In the genomic region with DNA sequence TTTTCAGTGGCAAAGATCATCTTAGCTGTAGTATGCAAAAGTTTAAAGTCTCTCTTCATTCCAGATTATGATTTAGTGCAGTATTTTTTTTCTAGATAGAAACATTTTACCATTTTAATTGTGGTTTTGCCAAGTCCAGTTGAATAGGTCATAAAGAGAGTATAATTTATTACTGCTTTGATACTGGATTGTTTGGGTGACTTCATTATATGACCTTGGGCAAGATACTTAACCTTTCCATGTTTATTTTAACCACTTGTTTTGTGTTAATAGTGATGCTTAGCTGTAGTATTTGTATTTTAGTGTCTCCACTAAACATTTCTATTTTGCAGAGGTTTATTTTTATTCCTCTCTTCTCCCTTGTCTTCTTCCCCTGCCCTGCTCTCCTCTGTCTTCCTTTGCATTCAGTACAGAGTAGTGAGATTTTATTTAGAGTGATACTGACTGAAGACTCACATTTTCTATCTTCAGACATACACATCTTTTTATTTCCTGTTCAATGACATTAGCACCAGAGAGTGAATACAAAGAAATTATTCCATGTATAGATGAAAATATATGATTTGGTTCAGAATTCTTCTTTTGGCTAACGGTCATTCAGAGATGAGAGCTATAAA, we compare ENCODE assay signal across 1 cellular context.
TF ChIP-seq lines count a peak whose summit lies in the region.

No MANE protein-coding gene starts in this region.

TF ChIP-seq in GM23338, 12 proteins besides CTCF, POLR2A, EP300 and RAD21 (continued from another document):
- TF ChIP-seq, protein P1, sequence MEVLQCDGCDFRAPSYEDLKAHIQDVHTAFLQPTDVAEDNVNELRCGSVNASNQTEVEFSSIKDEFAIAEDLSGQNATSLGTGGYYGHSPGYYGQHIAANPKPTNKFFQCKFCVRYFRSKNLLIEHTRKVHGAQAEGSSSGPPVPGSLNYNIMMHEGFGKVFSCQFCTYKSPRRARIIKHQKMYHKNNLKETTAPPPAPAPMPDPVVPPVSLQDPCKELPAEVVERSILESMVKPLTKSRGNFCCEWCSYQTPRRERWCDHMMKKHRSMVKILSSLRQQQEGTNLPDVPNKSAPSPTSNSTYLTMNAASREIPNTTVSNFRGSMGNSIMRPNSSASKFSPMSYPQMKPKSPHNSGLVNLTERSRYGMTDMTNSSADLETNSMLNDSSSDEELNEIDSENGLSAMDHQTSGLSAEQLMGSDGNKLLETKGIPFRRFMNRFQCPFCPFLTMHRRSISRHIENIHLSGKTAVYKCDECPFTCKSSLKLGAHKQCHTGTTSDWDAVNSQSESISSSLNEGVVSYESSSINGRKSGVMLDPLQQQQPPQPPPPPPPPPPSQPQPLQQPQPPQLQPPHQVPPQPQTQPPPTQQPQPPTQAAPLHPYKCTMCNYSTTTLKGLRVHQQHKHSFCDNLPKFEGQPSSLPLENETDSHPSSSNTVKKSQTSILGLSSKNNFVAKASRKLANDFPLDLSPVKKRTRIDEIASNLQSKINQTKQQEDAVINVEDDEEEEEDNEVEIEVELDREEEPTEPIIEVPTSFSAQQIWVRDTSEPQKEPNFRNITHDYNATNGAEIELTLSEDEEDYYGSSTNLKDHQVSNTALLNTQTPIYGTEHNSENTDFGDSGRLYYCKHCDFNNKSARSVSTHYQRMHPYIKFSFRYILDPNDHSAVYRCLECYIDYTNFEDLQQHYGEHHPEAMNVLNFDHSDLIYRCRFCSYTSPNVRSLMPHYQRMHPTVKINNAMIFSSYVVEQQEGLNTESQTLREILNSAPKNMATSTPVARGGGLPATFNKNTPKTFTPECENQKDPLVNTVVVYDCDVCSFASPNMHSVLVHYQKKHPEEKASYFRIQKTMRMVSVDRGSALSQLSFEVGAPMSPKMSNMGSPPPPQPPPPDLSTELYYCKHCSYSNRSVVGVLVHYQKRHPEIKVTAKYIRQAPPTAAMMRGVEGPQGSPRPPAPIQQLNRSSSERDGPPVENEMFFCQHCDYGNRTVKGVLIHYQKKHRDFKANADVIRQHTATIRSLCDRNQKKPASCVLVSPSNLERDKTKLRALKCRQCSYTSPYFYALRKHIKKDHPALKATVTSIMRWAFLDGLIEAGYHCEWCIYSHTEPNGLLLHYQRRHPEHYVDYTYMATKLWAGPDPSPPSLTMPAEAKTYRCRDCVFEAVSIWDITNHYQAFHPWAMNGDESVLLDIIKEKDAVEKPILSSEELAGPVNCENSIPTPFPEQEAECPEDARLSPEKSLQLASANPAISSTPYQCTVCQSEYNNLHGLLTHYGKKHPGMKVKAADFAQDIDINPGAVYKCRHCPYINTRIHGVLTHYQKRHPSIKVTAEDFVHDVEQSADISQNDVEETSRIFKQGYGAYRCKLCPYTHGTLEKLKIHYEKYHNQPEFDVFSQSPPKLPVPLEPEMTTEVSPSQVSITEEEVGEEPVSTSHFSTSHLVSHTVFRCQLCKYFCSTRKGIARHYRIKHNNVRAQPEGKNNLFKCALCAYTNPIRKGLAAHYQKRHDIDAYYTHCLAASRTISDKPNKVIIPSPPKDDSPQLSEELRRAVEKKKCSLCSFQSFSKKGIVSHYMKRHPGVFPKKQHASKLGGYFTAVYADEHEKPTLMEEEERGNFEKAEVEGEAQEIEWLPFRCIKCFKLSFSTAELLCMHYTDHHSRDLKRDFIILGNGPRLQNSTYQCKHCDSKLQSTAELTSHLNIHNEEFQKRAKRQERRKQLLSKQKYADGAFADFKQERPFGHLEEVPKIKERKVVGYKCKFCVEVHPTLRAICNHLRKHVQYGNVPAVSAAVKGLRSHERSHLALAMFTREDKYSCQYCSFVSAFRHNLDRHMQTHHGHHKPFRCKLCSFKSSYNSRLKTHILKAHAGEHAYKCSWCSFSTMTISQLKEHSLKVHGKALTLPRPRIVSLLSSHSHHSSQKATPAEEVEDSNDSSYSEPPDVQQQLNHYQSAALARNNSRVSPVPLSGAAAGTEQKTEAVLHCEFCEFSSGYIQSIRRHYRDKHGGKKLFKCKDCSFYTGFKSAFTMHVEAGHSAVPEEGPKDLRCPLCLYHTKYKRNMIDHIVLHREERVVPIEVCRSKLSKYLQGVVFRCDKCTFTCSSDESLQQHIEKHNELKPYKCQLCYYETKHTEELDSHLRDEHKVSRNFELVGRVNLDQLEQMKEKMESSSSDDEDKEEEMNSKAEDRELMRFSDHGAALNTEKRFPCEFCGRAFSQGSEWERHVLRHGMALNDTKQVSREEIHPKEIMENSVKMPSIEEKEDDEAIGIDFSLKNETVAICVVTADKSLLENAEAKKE (CRISPR knock-in tag; IDR thresholded peaks at IDR 0.05) = no peak
- TF ChIP-seq ZNF114 (CRISPR knock-in tag; IDR thresholded peaks at IDR 0.05) (no peak), ZNF331 (CRISPR knock-in tag; IDR thresholded peaks at IDR 0.05; ENCODE audit: low read depth) (no peak), EZH2 (IDR thresholded peaks at IDR 0.05; ENCODE audit: low read depth, unreplicated experiment) (no peak), EZH2phosphoT487 (IDR thresholded peaks at IDR 0.05; ENCODE audit: unreplicated experiment) (no peak), NANOG (IDR thresholded peaks at IDR 0.05; ENCODE audit: borderline replicate concordance) (no peak)
- TF ChIP-seq, protein P2, sequence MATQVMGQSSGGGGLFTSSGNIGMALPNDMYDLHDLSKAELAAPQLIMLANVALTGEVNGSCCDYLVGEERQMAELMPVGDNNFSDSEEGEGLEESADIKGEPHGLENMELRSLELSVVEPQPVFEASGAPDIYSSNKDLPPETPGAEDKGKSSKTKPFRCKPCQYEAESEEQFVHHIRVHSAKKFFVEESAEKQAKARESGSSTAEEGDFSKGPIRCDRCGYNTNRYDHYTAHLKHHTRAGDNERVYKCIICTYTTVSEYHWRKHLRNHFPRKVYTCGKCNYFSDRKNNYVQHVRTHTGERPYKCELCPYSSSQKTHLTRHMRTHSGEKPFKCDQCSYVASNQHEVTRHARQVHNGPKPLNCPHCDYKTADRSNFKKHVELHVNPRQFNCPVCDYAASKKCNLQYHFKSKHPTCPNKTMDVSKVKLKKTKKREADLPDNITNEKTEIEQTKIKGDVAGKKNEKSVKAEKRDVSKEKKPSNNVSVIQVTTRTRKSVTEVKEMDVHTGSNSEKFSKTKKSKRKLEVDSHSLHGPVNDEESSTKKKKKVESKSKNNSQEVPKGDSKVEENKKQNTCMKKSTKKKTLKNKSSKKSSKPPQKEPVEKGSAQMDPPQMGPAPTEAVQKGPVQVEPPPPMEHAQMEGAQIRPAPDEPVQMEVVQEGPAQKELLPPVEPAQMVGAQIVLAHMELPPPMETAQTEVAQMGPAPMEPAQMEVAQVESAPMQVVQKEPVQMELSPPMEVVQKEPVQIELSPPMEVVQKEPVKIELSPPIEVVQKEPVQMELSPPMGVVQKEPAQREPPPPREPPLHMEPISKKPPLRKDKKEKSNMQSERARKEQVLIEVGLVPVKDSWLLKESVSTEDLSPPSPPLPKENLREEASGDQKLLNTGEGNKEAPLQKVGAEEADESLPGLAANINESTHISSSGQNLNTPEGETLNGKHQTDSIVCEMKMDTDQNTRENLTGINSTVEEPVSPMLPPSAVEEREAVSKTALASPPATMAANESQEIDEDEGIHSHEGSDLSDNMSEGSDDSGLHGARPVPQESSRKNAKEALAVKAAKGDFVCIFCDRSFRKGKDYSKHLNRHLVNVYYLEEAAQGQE (IDR thresholded peaks at IDR 0.05; ENCODE audit: unreplicated experiment) = no peak
